In the genomic region with DNA sequence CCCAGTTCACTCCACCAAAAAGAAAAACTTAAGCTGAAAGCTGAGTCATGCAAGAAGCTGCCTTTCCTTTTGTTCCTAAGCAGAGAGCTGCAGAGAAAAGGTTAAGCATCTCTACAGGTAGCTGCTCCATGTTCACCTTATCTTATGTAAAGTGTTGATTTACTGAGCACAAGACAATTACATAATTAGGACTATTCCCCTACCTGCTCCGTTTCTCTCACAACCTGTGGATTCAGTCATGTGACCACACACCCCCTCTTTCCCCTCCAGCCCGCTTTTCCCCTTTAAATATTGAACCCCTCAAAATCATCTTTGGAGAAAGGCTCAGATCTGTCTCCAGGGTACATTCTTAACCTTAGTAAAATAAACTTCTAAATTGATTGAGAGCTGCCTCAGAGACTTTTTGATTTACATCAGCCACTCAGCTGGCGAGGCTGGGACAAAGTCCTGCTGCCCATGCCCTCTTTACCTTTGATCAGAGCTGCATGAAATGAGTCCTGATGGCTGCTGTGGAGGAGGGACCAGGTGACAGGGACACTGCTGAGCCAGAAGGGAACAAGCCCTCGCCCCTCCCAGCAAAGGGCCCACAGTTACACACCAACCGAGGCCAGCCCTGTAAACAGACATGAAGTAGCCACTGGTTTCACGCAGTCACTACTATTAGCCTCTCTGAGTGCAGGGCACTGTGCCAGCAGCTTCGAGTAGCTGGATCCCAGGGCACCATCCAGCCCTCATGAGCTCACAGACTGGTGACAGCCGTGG, we compare ENCODE assay signal across 19 cellular contexts. TPM values are rescaled to one million over a fixed set of nuclear protein-coding genes. Genes with fewer than 3 reads are reported as not detected.
DNase-seq lines count a peak whose midpoint lies in the region; ATAC-seq, FAIRE-seq and TF ChIP-seq lines count a peak whose summit lies in the region.
"Had no signal": no experiment of that assay in that cellular context is flagged by ENCODE, and none has a peak within 500 bp of the region (broad histone marks: within the 10 kb centered on the region; RNA-seq: fewer than 3 reads in every experiment).

No MANE protein-coding gene starts in this region.

- ATAC-seq in WTC11 (no peak), gastroesophageal sphincter (no peak), GM18517 (IDR thresholded peaks at IDR 0.05; ENCODE audit: unreplicated experiment) (no peak)
- ATAC-seq: HCT116 had no signal

- 20 to 34% methylated on average over 1 to 3 of the region's 8 CpGs for WGBS in gastroesophageal sphincter (ENCODE audit: low coverage in 1 of 2), 2 donors

- H3K27me3 ChIP-seq in gastroesophageal sphincter (peaks cover 49% of the 10 kb centered on the region), WERI-Rb-1 (ENCODE audit: insufficient read depth, low read depth, severe bottlenecking) (no peaks in the 10 kb centered on the region)

- in situ Hi-C loops in Caki2 (cut with HindIII; ENCODE audit: low pct_unique_long_range_greater_than_20kb, low sequenced_read_pairs), result no loop called here

- TF ChIP-seq CTCF in WTC11 (IDR thresholded peaks at IDR 0.05) (no peak), gastroesophageal sphincter (IDR thresholded peaks at IDR 0.05) (no peak), WERI-Rb-1 (IDR thresholded peaks at IDR 0.05; ENCODE audit: low read depth, low read length) (no peak)

- POLR2A ChIA-PET in WTC11 (lab: Charles Lee), result interaction anchor here (0.7 kb wide), 1 partner anchor 107 kb away, joined by 3 read pairs; no protein-coding TSS in a partner anchor

- H3K27me3 Mint-ChIP-seq in WTC11 (ENCODE audit: low read depth), result no peaks in the 10 kb centered on the region
- H3K27me3 Mint-ChIP-seq: activated CD4-positive, alpha-beta memory T cell treated with anti-CD3 and anti-CD28 coated beads for 36 hours had no signal

- no peak overlapping the region for H3K4me3 ChIP-seq in gastroesophageal sphincter
- no peak overlapping the region for H3K4me3 ChIP-seq in WERI-Rb-1 (ENCODE audit: low read depth, low read length)

- no peak for FAIRE-seq in HTR-8/SVneo (lab: Jason Lieb, UNC)

- H3K4me1 ChIP-seq in gastroesophageal sphincter, result no peaks in the 10 kb centered on the region
- H3K4me1 ChIP-seq: parathyroid adenoma had no signal

- no peaks in the 10 kb centered on the region for H3K36me3 Mint-ChIP-seq in WTC11
- H3K36me3 Mint-ChIP-seq: IgD-negative memory B cell had no signal

- DNase-seq in Caki2 (ENCODE audit: low read depth) (peak; percentile 31), NCI-H1105 (lab: John Stamatoyannopoulos, UW) (peak; percentile 13), WTC11 (ENCODE audit: low spot score) (no peak), medulla oblongata (ENCODE audit: extremely low spot score) (peak; percentile 49), HTR-8/SVneo (ENCODE audit: insufficient read length, low spot score) (no peak), WERI-Rb-1 (no peak)
- DNase-seq: activated CD4-positive, alpha-beta memory T cell treated with anti-CD3 and anti-CD28 coated beads for 36 hours; activated effector memory CD4-positive, alpha-beta T cell treated with Interleukin-2 at 50 U/mL for 16 hours; NCI-H2171 treated with DMSO at 0.1 percent for 48 hours; stimulated activated CD4-positive, alpha-beta T cell treated with anti-CD3 and anti-CD28 coated beads, Interleukin-2, amount 100 ng/mL, for 48 hours; stimulated activated naive CD4-positive, alpha-beta T cell treated with Interleukin-2 at 50 U/mL for 16 hours; T1000 had no signal

- H3K4me3 Mint-ChIP-seq in WTC11, result no peak overlapping the region
- H3K4me3 Mint-ChIP-seq: activated CD4-positive, alpha-beta memory T cell treated with anti-CD3 and anti-CD28 coated beads for 36 hours had no signal

- TF ChIP-seq EP300 in gastroesophageal sphincter (IDR thresholded peaks at IDR 0.05), result no peak

- no peak overlapping the region for H3K27ac ChIP-seq in gastroesophageal sphincter
- H3K27ac ChIP-seq in WERI-Rb-1, result no peak overlapping the region
- H3K27ac ChIP-seq: parathyroid adenoma had no signal

- H3K9me3 ChIP-seq in gastroesophageal sphincter (no peaks in the 10 kb centered on the region), WERI-Rb-1 (ENCODE audit: severe bottlenecking) (no peaks in the 10 kb centered on the region)

- H3K4me1 Mint-ChIP-seq in WTC11, result peaks cover 12% of the 10 kb centered on the region
- H3K4me1 Mint-ChIP-seq: IgD-negative memory B cell had no signal

- peaks cover 3% of the 10 kb centered on the region; the same call in 1 of the 2 replicates for H3K9me3 Mint-ChIP-seq in WTC11
- H3K9me3 Mint-ChIP-seq: activated CD4-positive, alpha-beta memory T cell treated with anti-CD3 and anti-CD28 coated beads for 36 hours; IgD-negative memory B cell had no signal

- CTCF ChIA-PET in WTC11 (lab: Charles Lee), result interaction anchor here (0.9 to 3.1 kb wide), 12 partner anchors 9 to 259 kb away, joined by 3 to 24 read pairs (median 4); no protein-coding TSS in a partner anchor

- TF ChIP-seq POLR2A in gastroesophageal sphincter (IDR thresholded peaks at IDR 0.05), result no peak

- H3K27ac Mint-ChIP-seq in WTC11, result peak overlapping the region; percentile 76; the same call in 1 of the 2 replicates
- H3K27ac Mint-ChIP-seq: activated CD4-positive, alpha-beta memory T cell treated with anti-CD3 and anti-CD28 coated beads for 36 hours; IgD-negative memory B cell had no signal

- H3K36me3 ChIP-seq in gastroesophageal sphincter (no peaks in the 10 kb centered on the region), WERI-Rb-1 (no peaks in the 10 kb centered on the region)

TF ChIP-seq in WTC11, 78 proteins besides CTCF, POLR2A, EP300 and RAD21:
- no peak for TF ChIP-seq OVOL2 (CRISPR knock-in tag; IDR thresholded peaks at IDR 0.05; ENCODE audit: borderline replicate concordance)
- TF ChIP-seq ZNF219 (CRISPR knock-in tag; IDR thresholded peaks at IDR 0.05; ENCODE audit: borderline replicate concordance), result no peak
- TF ChIP-seq ZNF138 (CRISPR knock-in tag; conservative IDR thresholded peaks at IDR 0.05), result no peak
- TF ChIP-seq, protein P1, sequence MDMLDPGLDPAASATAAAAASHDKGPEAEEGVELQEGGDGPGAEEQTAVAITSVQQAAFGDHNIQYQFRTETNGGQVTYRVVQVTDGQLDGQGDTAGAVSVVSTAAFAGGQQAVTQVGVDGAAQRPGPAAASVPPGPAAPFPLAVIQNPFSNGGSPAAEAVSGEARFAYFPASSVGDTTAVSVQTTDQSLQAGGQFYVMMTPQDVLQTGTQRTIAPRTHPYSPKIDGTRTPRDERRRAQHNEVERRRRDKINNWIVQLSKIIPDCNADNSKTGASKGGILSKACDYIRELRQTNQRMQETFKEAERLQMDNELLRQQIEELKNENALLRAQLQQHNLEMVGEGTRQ (CRISPR knock-in tag; IDR thresholded peaks at IDR 0.05), result peak; percentile 47
- TF ChIP-seq ZNF416 (CRISPR knock-in tag; IDR thresholded peaks at IDR 0.05), result no peak

RNA-seq across cellular contexts. Expression of a gene that starts 53.9 kb away (rescaled TPM):
- total RNA-seq in Caki2 (2014; rRNA removed; shearing (Covaris generic); ENCODE audit: low replicate concordance), result 0.07 and 0.49 TPM in 2 replicates
- total RNA-seq in WTC11 (2021), result 0.17 to 0.32 TPM (median 0.30 TPM) in 3 replicates
- under 1 TPM; under 0.01 to 0.25 (median 0.12) TPM for total RNA-seq in gastroesophageal sphincter
- total RNA-seq: mesenteric fat pad, RPMI7951 had no signal

Comparison
In these comparisons a context has a peak if more than half of its experiments do, and no peak if none do; other contexts are left out.
1. DNase-seq: peak in Caki2 (single experiment), NCI-H1105 (single experiment) and medulla oblongata (single experiment); none in WTC11 (single experiment), HTR-8/SVneo (single experiment) and WERI-Rb-1 (single experiment).